ENCODE assay signal across 12 cellular contexts in genomic region chr1:114154146-114154962, GRCh38. TPM values are rescaled to one million over a fixed set of nuclear protein-coding genes. Genes with fewer than 3 reads are reported as not detected.
DNase-seq lines count a peak whose midpoint lies in the region; ATAC-seq, FAIRE-seq and TF ChIP-seq lines count a peak whose summit lies in the region.
"Had no signal": no experiment of that assay in that cellular context is flagged by ENCODE, and none has a peak within 500 bp of the region (broad histone marks: within the 10 kb centered on the region; RNA-seq: fewer than 3 reads in every experiment).

No MANE protein-coding gene starts in this region.

- BruUV-seq in HepG2 (replicated peaks; lab: Mats Ljungman, UMichigan) = no TSS peak

- TF ChIP-seq POLR2A in HepG2 (IDR thresholded peaks at IDR 0.05; ENCODE audit: insufficient read depth in 1 of 2, low read depth in 2 of 2, low read length in 2 of 2) (no peak), right lobe of liver (IDR thresholded peaks at IDR 0.05) (no peak)

- in situ Hi-C loops in HepG2 (cut with HindIII; ENCODE audit: extremely low pct_ligation_motif_present, low pct_unique_long_range_greater_than_20kb) = no loop called here

- no peak overlapping the region for H3K4me2 ChIP-seq in HepG2 (ENCODE audit: low read depth, low read length)

- ATAC-seq in HepG2 (no peak; the same call in 2 of the 3 replicates), right lobe of liver (no peak), HG02678 (IDR thresholded peaks at IDR 0.05; ENCODE audit: unreplicated experiment) (no peak)
- ATAC-seq in activated naive CD8-positive, alpha-beta T cell treated with anti-CD3 and anti-CD28 coated beads, Interleukin-2, amount 50 U/mL, for 24 hours = no peak
- ATAC-seq: HCT116 had no signal

- no peak for TF ChIP-seq RAD21 in HepG2 (CRISPR knock-in tag; IDR thresholded peaks at IDR 0.05)

- H3K36me3 Mint-ChIP-seq in activated naive CD8-positive, alpha-beta T cell treated with anti-CD3 and anti-CD28 coated beads, Interleukin-2, amount 50 U/mL, for 24 hours (ENCODE audit: low read depth) = no peaks in the 10 kb centered on the region
- peaks cover 0 to 4% (median 0%) of the 10 kb centered on the region in 3 donors for H3K36me3 Mint-ChIP-seq in immature natural killer cell

- TF ChIP-seq CTCF in HepG2 (CRISPR knock-in tag; IDR thresholded peaks at IDR 0.05) (no peak), right lobe of liver (IDR thresholded peaks at IDR 0.05) (no peak)

- H3K4me3 Mint-ChIP-seq in activated naive CD8-positive, alpha-beta T cell treated with anti-CD3 and anti-CD28 coated beads, Interleukin-2, amount 50 U/mL, for 24 hours = peak overlapping the region; percentile 29
- H3K4me3 Mint-ChIP-seq in immature natural killer cell = peak overlapping the region; percentile 71 to 83 (median 77)

- H3K4me1 ChIP-seq in HepG2 (ENCODE audit: insufficient read depth, low read length) = no peaks in the 10 kb centered on the region
- H3K4me1 ChIP-seq in right lobe of liver = peaks cover 0 to 11% (median 5%) of the 10 kb centered on the region in 4 donors

- POLR2A ChIA-PET in HepG2 (lab: Yijun Ruan, JAX) = no interaction called here

- no peak for TF ChIP-seq EP300 in HepG2 (IDR thresholded peaks at IDR 0.05; ENCODE audit: low read depth in 2 of 2, low read length in 2 of 2)
- TF ChIP-seq EP300 in HepG2 (CRISPR knock-in tag; IDR thresholded peaks at IDR 0.05; ENCODE audit: borderline replicate concordance) = no peak

- H3K36me3 ChIP-seq in HepG2 (replicated peaks in 1 of 2; ENCODE audit: control insufficient read depth in 1 of 2, insufficient read depth in 2 of 2, low read length in 2 of 2) = no peaks in the 10 kb centered on the region
- no peaks in the 10 kb centered on the region for H3K36me3 ChIP-seq in right lobe of liver
- H3K36me3 ChIP-seq: pancreas had no signal

- CTCF ChIA-PET in HepG2 (lab: Yijun Ruan, JAX; ENCODE audit: low intra/inter-chr PET ratio, low total read pairs) = no interaction called here

- DNase-seq in HepG2 (ENCODE audit: low spot score) (no peak), right lobe of liver (no peak), immature natural killer cell (peak; percentile 7 to 25 (median 18)), kidney tubule cell (ENCODE audit: low spot score) (no peak)
- no peak for DNase-seq in activated naive CD8-positive, alpha-beta T cell treated with anti-CD3 and anti-CD28 coated beads, Interleukin-2, amount 50 U/mL, for 24 hours
- DNase-seq in activated CD4-positive, CD25-positive, alpha-beta regulatory T cell (lab: John Stamatoyannopoulos, UW) = no peak
- no peak for DNase-seq in stimulated activated CD4-positive, alpha-beta T cell treated with anti-CD3 and anti-CD28 coated beads, Interleukin-12 subunit alpha, Interleukin-12 subunit beta, amount 100 ng/mL, for 4 hours
- DNase-seq: aorta had no signal

- intact Hi-C loops in HepG2 (cut with micrococcal nuclease; ENCODE audit: unreplicated experiment) = no loop called here
- intact Hi-C loops in right lobe of liver (cut with DNase I) = no loop called here

- no peak overlapping the region for H3K4me3 ChIP-seq in HepG2 (replicated peaks in 1 of 3; ENCODE audit: insufficient read depth in 1 of 3, low read depth in 2 of 3, low read length in 3 of 3)
- H3K4me3 ChIP-seq in right lobe of liver = no peak overlapping the region

- 49% methylated on average over 37 of the region's 41 CpGs for WGBS in HepG2 (ENCODE audit: low lambda C conversion rate)
- 7% methylated on average over 26 of the region's 41 CpGs for WGBS in right lobe of liver (ENCODE audit: insufficient coverage, low coverage, low lambda C conversion rate, missing lambda C conversion rate)

- no peak overlapping the region for H3K9ac ChIP-seq in HepG2 (ENCODE audit: insufficient read depth, low read depth, low read length)

- H3K9me3 ChIP-seq in HepG2 (ENCODE audit: low read length) (no peaks in the 10 kb centered on the region), right lobe of liver (no peaks in the 10 kb centered on the region)
- H3K9me3 ChIP-seq: pancreas had no signal

- peaks cover 72% of the 10 kb centered on the region for H3K27me3 Mint-ChIP-seq in activated naive CD8-positive, alpha-beta T cell treated with anti-CD3 and anti-CD28 coated beads, Interleukin-2, amount 50 U/mL, for 24 hours
- H3K27me3 Mint-ChIP-seq in immature natural killer cell (ENCODE audit: low read depth in 3 of 3) = peaks cover 19 to 34% (median 28%) of the 10 kb centered on the region in 3 donors

- no peak overlapping the region for H3K27ac Mint-ChIP-seq in activated naive CD8-positive, alpha-beta T cell treated with anti-CD3 and anti-CD28 coated beads, Interleukin-2, amount 50 U/mL, for 24 hours
- H3K27ac Mint-ChIP-seq in immature natural killer cell = peak overlapping the region in 1 of 6 donors; percentile 69

- H3K4me1 Mint-ChIP-seq in activated naive CD8-positive, alpha-beta T cell treated with anti-CD3 and anti-CD28 coated beads, Interleukin-2, amount 50 U/mL, for 24 hours = peaks cover 9% of the 10 kb centered on the region
- peaks cover 15 to 16% of the 10 kb centered on the region in 2 donors for H3K4me1 Mint-ChIP-seq in immature natural killer cell

- H3K27me3 ChIP-seq in HepG2 (ENCODE audit: control insufficient read depth in 1 of 2, insufficient read depth in 2 of 2, low read length in 2 of 2) (peaks cover 3 to 60% of the 10 kb centered on the region in 2 experiments; a peak in 3 of 5 replicates), right lobe of liver (peaks cover 7 to 36% of the 10 kb centered on the region in 2 donors)

- H4K20me1 ChIP-seq in HepG2 (ENCODE audit: insufficient read depth, low read length) = no peaks in the 10 kb centered on the region

- no peak overlapping the region for H2AFZ ChIP-seq in HepG2 (ENCODE audit: low read length)

- H3K79me2 ChIP-seq in HepG2 (ENCODE audit: insufficient read depth, low read length) = no peaks in the 10 kb centered on the region

- no peak for FAIRE-seq in HepG2 (lab: Jason Lieb, UNC)
- FAIRE-seq: pancreas had no signal

- H3K27ac ChIP-seq in HepG2 (ENCODE audit: extremely low read length, insufficient read depth, low read length) = no peak overlapping the region
- no peak overlapping the region for H3K27ac ChIP-seq in right lobe of liver
- H3K27ac ChIP-seq: pancreas, RWPE1 had no signal

- H3K9me3 Mint-ChIP-seq in activated naive CD8-positive, alpha-beta T cell treated with anti-CD3 and anti-CD28 coated beads, Interleukin-2, amount 50 U/mL, for 24 hours = no peaks in the 10 kb centered on the region
- H3K9me3 Mint-ChIP-seq in immature natural killer cell = no peaks in the 10 kb centered on the region

TF ChIP-seq in HepG2, 621 proteins besides CTCF, POLR2A, EP300 and RAD21:
- TF ChIP-seq ZC3H13 (CRISPR knock-in tag; IDR thresholded peaks at IDR 0.05) (no peak), RFX1 (IDR thresholded peaks at IDR 0.05) (peak; percentile 40; the same call in 1 of the 2 replicates)
- TF ChIP-seq, protein P1, sequence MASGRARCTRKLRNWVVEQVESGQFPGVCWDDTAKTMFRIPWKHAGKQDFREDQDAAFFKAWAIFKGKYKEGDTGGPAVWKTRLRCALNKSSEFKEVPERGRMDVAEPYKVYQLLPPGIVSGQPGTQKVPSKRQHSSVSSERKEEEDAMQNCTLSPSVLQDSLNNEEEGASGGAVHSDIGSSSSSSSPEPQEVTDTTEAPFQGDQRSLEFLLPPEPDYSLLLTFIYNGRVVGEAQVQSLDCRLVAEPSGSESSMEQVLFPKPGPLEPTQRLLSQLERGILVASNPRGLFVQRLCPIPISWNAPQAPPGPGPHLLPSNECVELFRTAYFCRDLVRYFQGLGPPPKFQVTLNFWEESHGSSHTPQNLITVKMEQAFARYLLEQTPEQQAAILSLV (CRISPR knock-in tag; IDR thresholded peaks at IDR 0.05; ENCODE audit: borderline replicate concordance) = no peak

RNA-seq across cellular contexts. Expression of gene SYT6, which starts 0.7 kb away (rescaled TPM):
- total RNA-seq in HepG2 (2016; rRNA removed; fragmentation: Illumina TruSeq; extraction: Trizol) (not detected in 2 replicates), right lobe of liver (not detected)
- not detected in 2 replicates for total RNA-seq in HepG2 (2016; cell fraction: cytosol; rRNA removed; fragmentation: Illumina TruSeq; extraction: Trizol; ENCODE audit: low read depth)
- total RNA-seq in HepG2 (2016; cell fraction: insoluble cytoplasmic fraction; rRNA removed; fragmentation: Illumina TruSeq; extraction: Trizol) = not detected in 2 replicates
- not detected in 2 replicates for total RNA-seq in HepG2 (2016; cell fraction: membrane; rRNA removed; fragmentation: Illumina TruSeq; extraction: Trizol)
- not detected in 2 replicates for total RNA-seq in HepG2 (2016; cell fraction: nucleus; rRNA removed; fragmentation: Illumina TruSeq; extraction: Trizol)
- polyA plus RNA-seq in HepG2 (2011; rRNA removed) (not detected in 2 replicates), immature natural killer cell (not detected)
- not detected in 2 replicates for polyA plus RNA-seq in HepG2 (2011; cell fraction: cytosol; rRNA removed)
- polyA plus RNA-seq in HepG2 (2011; cell fraction: nucleus; rRNA removed) = not detected in 2 replicates
- polyA plus RNA-seq in HepG2 (2012) = not detected in 2 replicates
- polyA plus RNA-seq in HepG2 (2016; cell fraction: cytosol; fragmentation: Illumina TruSeq; extraction: Trizol; ENCODE audit: low read depth) = not detected in 2 replicates
- not detected in 2 replicates for polyA plus RNA-seq in HepG2 (2016; cell fraction: insoluble cytoplasmic fraction; fragmentation: Illumina TruSeq; extraction: Trizol; ENCODE audit: low read depth)
- polyA plus RNA-seq in HepG2 (2016; cell fraction: membrane; fragmentation: Illumina TruSeq; extraction: Trizol; ENCODE audit: low read depth) = not detected in 2 replicates
- not detected in 2 replicates for polyA plus RNA-seq in HepG2 (2016; cell fraction: nucleus; fragmentation: Illumina TruSeq; extraction: Trizol; ENCODE audit: insufficient read depth, low read depth)
- polyA minus RNA-seq in HepG2 (2011; rRNA and poly(A)+ RNA removed; ENCODE audit: low replicate concordance) = not detected in 2 replicates
- not detected in 2 replicates for polyA minus RNA-seq in HepG2 (2011; cell fraction: cytosol; rRNA and poly(A)+ RNA removed)
- not detected in 2 replicates for polyA minus RNA-seq in HepG2 (2011; cell fraction: nucleus; rRNA and poly(A)+ RNA removed)
- polyA plus RNA-seq: aorta had no signal

Comparison
In these comparisons a context has a peak if more than half of its experiments do, and no peak if none do; other contexts are left out.
1. DNase-seq: peak in immature natural killer cell (3 of 3); none in HepG2 (single experiment), right lobe of liver (0 of 3), activated naive CD8-positive, alpha-beta T cell treated with anti-CD3 and anti-CD28 coated beads, Interleukin-2, amount 50 U/mL, for 24 hours (single experiment), kidney tubule cell (single experiment), activated CD4-positive, CD25-positive, alpha-beta regulatory T cell (0 of 4) and stimulated activated CD4-positive, alpha-beta T cell treated with anti-CD3 and anti-CD28 coated beads, Interleukin-12 subunit alpha, Interleukin-12 subunit beta, amount 100 ng/mL, for 4 hours (single experiment).